In genomic region chr6:18536693-18537092, GRCh38 we compare ENCODE assay signal across 1 cellular context.
TF ChIP-seq lines count a peak whose summit lies in the region.

No MANE protein-coding gene starts in this region.

TF ChIP-seq in GM12878, 131 proteins besides CTCF, POLR2A, EP300 and RAD21 (continued from another document):
- no peak for TF ChIP-seq ZNF592 (IDR thresholded peaks at IDR 0.05)
- no peak for TF ChIP-seq RELA (IDR thresholded peaks at IDR 0.05; ENCODE audit: borderline replicate concordance, partially characterized antibody)
- no peak for TF ChIP-seq CUX1 (IDR thresholded peaks at IDR 0.05; ENCODE audit: insufficient replicate concordance, low read depth, low read length)
- no peak for TF ChIP-seq DPF2 (IDR thresholded peaks at IDR 0.05)
- no peak for TF ChIP-seq YY1 (IDR thresholded peaks at IDR 0.05; ENCODE audit: low read depth, low read length)
- TF ChIP-seq ELK1 (IDR thresholded peaks at IDR 0.05; ENCODE audit: low read depth, low read length), result no peak
- TF ChIP-seq SRF (IDR thresholded peaks at IDR 0.05; ENCODE audit: low read depth in 2 of 2, low read length in 2 of 2), result no peak
- TF ChIP-seq CEBPZ (IDR thresholded peaks at IDR 0.05; ENCODE audit: low read depth, low read length), result no peak
- TF ChIP-seq MAX (IDR thresholded peaks at IDR 0.05; ENCODE audit: low read depth, low read length), result no peak
- no peak for TF ChIP-seq ZNF24 (IDR thresholded peaks at IDR 0.05)
- no peak for TF ChIP-seq NR2C2 (IDR thresholded peaks at IDR 0.05; ENCODE audit: borderline replicate concordance, control insufficient read depth, insufficient read length, low read depth)
